Comparison of ENCODE assay signal across 30 cellular contexts in the genomic region with DNA sequence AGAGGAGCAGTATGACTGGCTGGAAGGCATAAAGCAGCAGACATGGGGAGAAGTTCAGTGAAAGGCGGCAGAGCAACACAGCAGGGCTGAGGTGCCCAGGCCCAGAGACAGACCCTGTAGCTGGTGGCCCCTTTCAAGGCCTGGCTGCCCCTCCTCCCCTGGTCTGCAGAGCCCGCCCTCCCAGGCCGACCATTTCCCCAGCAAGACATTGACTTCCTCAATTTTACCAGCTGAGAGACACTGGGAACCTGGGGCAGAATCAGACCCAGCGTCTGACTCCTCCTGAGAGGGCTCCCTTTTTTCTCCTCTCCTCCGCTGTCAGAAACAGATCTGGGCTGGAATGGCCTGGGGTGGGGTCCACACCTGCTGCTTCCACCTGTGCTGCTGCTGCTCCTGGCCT. TPM values are rescaled to one million over a fixed set of nuclear protein-coding genes. Genes with fewer than 3 reads are reported as not detected.
A peak's percentile ranks its signal among the peaks of the same experiment; 100 is the strongest.
DNase-seq lines count a peak whose midpoint lies in the region; ATAC-seq and TF ChIP-seq lines count a peak whose summit lies in the region.
"Had no signal": no experiment of that assay in that cellular context is flagged by ENCODE, and none has a peak within 500 bp of the region (broad histone marks: within the 10 kb centered on the region; RNA-seq: fewer than 3 reads in every experiment).

Gene TREML4, plus strand, starts transcription at position 262 of the 400 bp plus-strand sequence. Its CDS starts 79 bp downstream, at position 341.

- peak; percentile 62 for ATAC-seq in naive thymus-derived CD4-positive, alpha-beta T cell
- ATAC-seq in HG03342 (IDR thresholded peaks at IDR 0.05; ENCODE audit: unreplicated experiment), result no peak
- no peak for ATAC-seq in GM19324 (IDR thresholded peaks at IDR 0.05; ENCODE audit: low FRiP score, unreplicated experiment)
- no peak for ATAC-seq in HG03469 (IDR thresholded peaks at IDR 0.05; ENCODE audit: unreplicated experiment)
- ATAC-seq: activated CD4-positive, alpha-beta T cell treated with anti-CD3 and anti-CD28 coated beads for 36 hours; activated CD8-positive, alpha-beta T cell treated with anti-CD3 and anti-CD28 coated beads, Interleukin-2, amount 10 ng/mL, durations not matched to agents 7 days and 5 days; left colon; SK-N-SH treated with all-trans-retinoic acid at 6 μM for 48 hours; T-helper 17 cell had no signal

- peaks cover 17% of the 10 kb centered on the region for H3K27me3 Mint-ChIP-seq in activated T-helper 1 cell treated with anti-CD3 and anti-CD28 coated beads, Interleukin-12 subunit alpha, Interleukin-12 subunit beta, Interleukin-2, Interleukin-4 antibody, amounts not matched to agents 30 ng/mL and 10 ng/mL and 1 ng/mL, durations not matched to agents 14 hours and 24 hours and 36 hours (ENCODE audit: insufficient read depth)
- peaks cover 0 to 44% (median 11%) of the 10 kb centered on the region in 5 donors for H3K27me3 Mint-ChIP-seq in naive thymus-derived CD4-positive, alpha-beta T cell
- H3K27me3 Mint-ChIP-seq: activated CD4-positive, alpha-beta T cell treated with anti-CD3 and anti-CD28 coated beads for 36 hours; activated naive CD8-positive, alpha-beta T cell treated with anti-CD3 and anti-CD28 coated beads for 36 hours had no signal

- DNase-seq in NOMO-1 treated with DMSO at 0.1 percent for 48 hours (lab: John Stamatoyannopoulos, UW; ENCODE audit: unreplicated experiment) (peak; percentile 51), tibial nerve (ENCODE audit: low spot score in 2 of 2) (no peak)
- DNase-seq in activated T-helper 1 cell treated with anti-CD3 and anti-CD28 coated beads, Interleukin-12 subunit alpha, Interleukin-12 subunit beta, Interleukin-2, Interleukin-4 antibody, amounts not matched to agents 30 ng/mL and 10 ng/mL and 1 ng/mL, durations not matched to agents 14 hours and 24 hours and 36 hours (ENCODE audit: low spot score), result no peak
- no peak for DNase-seq in naive thymus-derived CD4-positive, alpha-beta T cell
- DNase-seq: activated CD4-positive, alpha-beta T cell treated with anti-CD3 and anti-CD28 coated beads for 36 hours; activated CD8-positive, alpha-beta T cell treated with anti-CD3 and anti-CD28 coated beads, Interleukin-2, amount 10 ng/mL, durations not matched to agents 7 days and 5 days; activated naive CD8-positive, alpha-beta T cell treated with anti-CD3 and anti-CD28 coated beads for 36 hours; aorta; effector CD4-positive, alpha-beta T cell; EL; left colon; NCI-H1436; NCI-H2081 treated with DMSO at 0.1 percent for 48 hours; NCI-H345; NCI-H748 treated with DMSO at 0.1 percent for 48 hours; posterior cingulate gyrus; T-helper 17 cell; tibial artery had no signal

- CTCF ChIA-PET in naive thymus-derived CD4-positive, alpha-beta T cell (lab: Charles Lee), result no interaction called here

- H3K27me3 ChIP-seq in BLaER1 treated with 17β-estradiol and CSF1 and Interleukin-3, amounts not matched to agents 10 nM and 100 nM, result no peaks in the 10 kb centered on the region
- peaks cover 0 to 4% of the 10 kb centered on the region in 2 donors for H3K27me3 ChIP-seq in naive thymus-derived CD4-positive, alpha-beta T cell (ENCODE audit: control insufficient read depth in 2 of 2, insufficient read depth in 2 of 2, low read length in 2 of 2)
- no peaks in the 10 kb centered on the region for H3K27me3 ChIP-seq in tibial nerve
- H3K27me3 ChIP-seq: right atrium auricular region had no signal

- H3K27ac ChIP-seq in BLaER1 treated with 17β-estradiol and CSF1 and Interleukin-3, amounts not matched to agents 10 nM and 100 nM, result peak within 1 kb of the TSS in 6 of 11 experiments; percentile 26 to 67 (median 35); a peak in 10 of 22 replicates
- H3K27ac ChIP-seq in naive thymus-derived CD4-positive, alpha-beta T cell (ENCODE audit: low read depth, low read length), result no peak within 1 kb of the TSS
- H3K27ac ChIP-seq in tibial nerve, result no peak within 1 kb of the TSS
- H3K27ac ChIP-seq: epithelial cell of prostate, right atrium auricular region, tibial artery had no signal

- POLR2A ChIA-PET in naive thymus-derived CD4-positive, alpha-beta T cell (lab: Charles Lee), result no interaction called here

- TF ChIP-seq CTCF in tibial nerve (IDR thresholded peaks at IDR 0.05), result no peak

- H3K4me3 Mint-ChIP-seq in activated T-helper 1 cell treated with anti-CD3 and anti-CD28 coated beads, Interleukin-12 subunit alpha, Interleukin-12 subunit beta, Interleukin-2, Interleukin-4 antibody, amounts not matched to agents 30 ng/mL and 10 ng/mL and 1 ng/mL, durations not matched to agents 14 hours and 24 hours and 36 hours, result no peak within 1 kb of the TSS
- no peak within 1 kb of the TSS for H3K4me3 Mint-ChIP-seq in naive thymus-derived CD4-positive, alpha-beta T cell
- H3K4me3 Mint-ChIP-seq: activated CD4-positive, alpha-beta T cell treated with anti-CD3 and anti-CD28 coated beads for 36 hours; activated CD8-positive, alpha-beta T cell treated with anti-CD3 and anti-CD28 coated beads, Interleukin-2, amount 10 ng/mL, durations not matched to agents 7 days and 5 days; activated naive CD8-positive, alpha-beta T cell treated with anti-CD3 and anti-CD28 coated beads for 36 hours; T-helper 17 cell had no signal

- H4K20me1 ChIP-seq in BLaER1 treated with 17β-estradiol and CSF1 and Interleukin-3, amounts not matched to agents 10 nM and 100 nM, result no peaks in the 10 kb centered on the region

- intact Hi-C loops in activated T-helper 1 cell treated with anti-CD3 and anti-CD28 coated beads, Interleukin-12 subunit alpha, Interleukin-12 subunit beta, Interleukin-2, Interleukin-4 antibody, amounts not matched to agents 30 ng/mL and 10 ng/mL and 1 ng/mL, durations not matched to agents 14 hours and 24 hours and 36 hours (cut with micrococcal nuclease), result no loop called here
- intact Hi-C loops in naive thymus-derived CD4-positive, alpha-beta T cell (cut with micrococcal nuclease), result no loop called here

- H3K9ac ChIP-seq in BLaER1 treated with 17β-estradiol and CSF1 and Interleukin-3, amounts not matched to agents 10 nM and 100 nM, result peak within 1 kb of the TSS in 1 of 11 experiments; percentile 42; a peak in 1 of 22 replicates

- H3K36me3 ChIP-seq in BLaER1 treated with 17β-estradiol and CSF1 and Interleukin-3, amounts not matched to agents 10 nM and 100 nM, result no peaks in the 10 kb centered on the region
- no peaks in the 10 kb centered on the region for H3K36me3 ChIP-seq in naive thymus-derived CD4-positive, alpha-beta T cell (ENCODE audit: control insufficient read depth in 2 of 3, insufficient read depth in 3 of 3, low read length in 3 of 3)
- no peaks in the 10 kb centered on the region for H3K36me3 ChIP-seq in tibial nerve
- H3K36me3 ChIP-seq: right atrium auricular region, tibial artery had no signal

- no peak for TF ChIP-seq EP300 in tibial nerve (IDR thresholded peaks at IDR 0.05)

- H3K9me3 Mint-ChIP-seq in activated T-helper 1 cell treated with anti-CD3 and anti-CD28 coated beads, Interleukin-12 subunit alpha, Interleukin-12 subunit beta, Interleukin-2, Interleukin-4 antibody, amounts not matched to agents 30 ng/mL and 10 ng/mL and 1 ng/mL, durations not matched to agents 14 hours and 24 hours and 36 hours, result no peaks in the 10 kb centered on the region
- H3K9me3 Mint-ChIP-seq in naive thymus-derived CD4-positive, alpha-beta T cell, result no peaks in the 10 kb centered on the region
- H3K9me3 Mint-ChIP-seq: activated naive CD8-positive, alpha-beta T cell treated with anti-CD3 and anti-CD28 coated beads for 36 hours; activated T-helper 2 cell treated with anti-CD3 and anti-CD28 coated beads, Interferon-gamma antibody, Interleukin-2, Interleukin-4, amounts not matched to agents 10 μg/mL and 5 μg/mL and 100 μg/mL, durations not matched to agents 14 hours and 24 hours and 36 hours had no signal

- no peak within 1 kb of the TSS for H3K4me3 ChIP-seq in BLaER1 treated with 17β-estradiol and CSF1 and Interleukin-3, amounts not matched to agents 10 nM and 100 nM
- H3K4me3 ChIP-seq in naive thymus-derived CD4-positive, alpha-beta T cell (ENCODE audit: low read length), result no peak within 1 kb of the TSS
- no peak within 1 kb of the TSS for H3K4me3 ChIP-seq in tibial nerve
- H3K4me3 ChIP-seq: right atrium auricular region, smooth muscle cell, tibial artery had no signal

- H3K4me2 ChIP-seq in BLaER1 treated with 17β-estradiol and CSF1 and Interleukin-3, amounts not matched to agents 10 nM and 100 nM, result peak within 1 kb of the TSS in 5 of 11 experiments; percentile 3 to 58 (median 37); a peak in 7 of 22 replicates
- H3K4me2 ChIP-seq: smooth muscle cell had no signal

- TF ChIP-seq POLR2A in tibial nerve (IDR thresholded peaks at IDR 0.05), result no peak

- H3K4me1 ChIP-seq in BLaER1 treated with 17β-estradiol and CSF1 and Interleukin-3, amounts not matched to agents 10 nM and 100 nM, result peaks cover 0 to 19% (median 0%) of the 10 kb centered on the region in 10 experiments; a peak in 8 of 20 replicates
- H3K4me1 ChIP-seq in naive thymus-derived CD4-positive, alpha-beta T cell (ENCODE audit: control insufficient read depth in 2 of 2, insufficient read depth in 2 of 2, low read length in 2 of 2), result no peaks in the 10 kb centered on the region
- no peaks in the 10 kb centered on the region for H3K4me1 ChIP-seq in tibial nerve
- H3K4me1 ChIP-seq: right atrium auricular region, tibial artery had no signal

- H3K4me1 Mint-ChIP-seq in activated T-helper 1 cell treated with anti-CD3 and anti-CD28 coated beads, Interleukin-12 subunit alpha, Interleukin-12 subunit beta, Interleukin-2, Interleukin-4 antibody, amounts not matched to agents 30 ng/mL and 10 ng/mL and 1 ng/mL, durations not matched to agents 14 hours and 24 hours and 36 hours (ENCODE audit: low read depth), result no peaks in the 10 kb centered on the region
- H3K4me1 Mint-ChIP-seq in naive thymus-derived CD4-positive, alpha-beta T cell, result peaks cover 0 to 11% (median 4%) of the 10 kb centered on the region in 7 donors
- H3K4me1 Mint-ChIP-seq: activated CD4-positive, alpha-beta T cell treated with anti-CD3 and anti-CD28 coated beads for 36 hours; activated naive CD8-positive, alpha-beta T cell treated with anti-CD3 and anti-CD28 coated beads for 36 hours had no signal

- WGBS in tibial nerve, 2 donors, result 56 to 58% methylated on average over 5 of the region's 5 CpGs

- no peaks in the 10 kb centered on the region for H3K9me3 ChIP-seq in BLaER1 treated with 17β-estradiol and CSF1 and Interleukin-3, amounts not matched to agents 10 nM and 100 nM (replicated peaks in 1 of 11)
- no peaks in the 10 kb centered on the region for H3K9me3 ChIP-seq in naive thymus-derived CD4-positive, alpha-beta T cell (ENCODE audit: control insufficient read depth in 2 of 3, low read length in 3 of 3)
- H3K9me3 ChIP-seq in tibial nerve, result no peaks in the 10 kb centered on the region
- H3K9me3 ChIP-seq: right atrium auricular region, tibial artery had no signal

- H3K36me3 Mint-ChIP-seq in activated T-helper 1 cell treated with anti-CD3 and anti-CD28 coated beads, Interleukin-12 subunit alpha, Interleukin-12 subunit beta, Interleukin-2, Interleukin-4 antibody, amounts not matched to agents 30 ng/mL and 10 ng/mL and 1 ng/mL, durations not matched to agents 14 hours and 24 hours and 36 hours (ENCODE audit: low read depth), result no peaks in the 10 kb centered on the region
- peaks cover 0 to 8% (median 0%) of the 10 kb centered on the region in 5 donors for H3K36me3 Mint-ChIP-seq in naive thymus-derived CD4-positive, alpha-beta T cell
- H3K36me3 Mint-ChIP-seq: activated naive CD8-positive, alpha-beta T cell treated with anti-CD3 and anti-CD28 coated beads for 36 hours had no signal

- H3K27ac Mint-ChIP-seq in activated T-helper 1 cell treated with anti-CD3 and anti-CD28 coated beads, Interleukin-12 subunit alpha, Interleukin-12 subunit beta, Interleukin-2, Interleukin-4 antibody, amounts not matched to agents 30 ng/mL and 10 ng/mL and 1 ng/mL, durations not matched to agents 14 hours and 24 hours and 36 hours, result peak within 1 kb of the TSS; percentile 10
- H3K27ac Mint-ChIP-seq in naive thymus-derived CD4-positive, alpha-beta T cell, result peak within 1 kb of the TSS in 1 of 9 donors; percentile 37
- H3K27ac Mint-ChIP-seq: activated CD4-positive, alpha-beta T cell treated with anti-CD3 and anti-CD28 coated beads for 36 hours; activated CD8-positive, alpha-beta T cell treated with anti-CD3 and anti-CD28 coated beads, Interleukin-2, amount 10 ng/mL, durations not matched to agents 7 days and 5 days; activated naive CD8-positive, alpha-beta T cell treated with anti-CD3 and anti-CD28 coated beads for 36 hours; activated T-helper 2 cell treated with anti-CD3 and anti-CD28 coated beads, Interferon-gamma antibody, Interleukin-2, Interleukin-4, amounts not matched to agents 10 μg/mL and 5 μg/mL and 100 μg/mL, durations not matched to agents 14 hours and 24 hours and 36 hours; T-helper 17 cell had no signal

RNA-seq across cellular contexts. Expression of gene TREML4, which starts in this region (rescaled TPM):
- total RNA-seq in activated T-helper 1 cell treated with anti-CD3 and anti-CD28 coated beads, Interleukin-12 subunit alpha, Interleukin-12 subunit beta, Interleukin-2, Interleukin-4 antibody, amounts not matched to agents 30 ng/mL and 10 ng/mL and 1 ng/mL, durations not matched to agents 14 hours and 24 hours and 36 hours, result not detected in 2 replicates
- total RNA-seq in naive thymus-derived CD4-positive, alpha-beta T cell, result 1 to 10 TPM in 1 of 5 experiments, not detected in 4; 3.1 TPM
- polyA plus RNA-seq in naive thymus-derived CD4-positive, alpha-beta T cell, result not detected
- not detected for total RNA-seq in tibial nerve
- total RNA-seq: A673; activated CD4-positive, alpha-beta T cell treated with anti-CD3 and anti-CD28 coated beads for 36 hours; activated CD8-positive, alpha-beta T cell treated with anti-CD3 and anti-CD28 coated beads, Interleukin-2, amount 10 ng/mL, durations not matched to agents 7 days and 5 days; activated naive CD8-positive, alpha-beta T cell treated with anti-CD3 and anti-CD28 coated beads for 36 hours; activated T-helper 2 cell treated with anti-CD3 and anti-CD28 coated beads, Interferon-gamma antibody, Interleukin-2, Interleukin-4, amounts not matched to agents 10 μg/mL and 5 μg/mL and 100 μg/mL, durations not matched to agents 14 hours and 24 hours and 36 hours; bronchial epithelial cell; glomerular endothelial cell; left colon; right atrium auricular region; smooth muscle cell had no signal
- polyA plus RNA-seq: aorta, smooth muscle cell had no signal

Comparison
In these comparisons a context has a peak if more than half of its experiments do, and no peak if none do; other contexts are left out.
1. H3K27ac ChIP-seq: peak in BLaER1 treated with 17β-estradiol and CSF1 and Interleukin-3, amounts not matched to agents 10 nM and 100 nM (6 of 11); none in naive thymus-derived CD4-positive, alpha-beta T cell (single experiment) and tibial nerve (0 of 4).